Comparison of ENCODE assay signal across 11 cellular contexts in the genomic region with DNA sequence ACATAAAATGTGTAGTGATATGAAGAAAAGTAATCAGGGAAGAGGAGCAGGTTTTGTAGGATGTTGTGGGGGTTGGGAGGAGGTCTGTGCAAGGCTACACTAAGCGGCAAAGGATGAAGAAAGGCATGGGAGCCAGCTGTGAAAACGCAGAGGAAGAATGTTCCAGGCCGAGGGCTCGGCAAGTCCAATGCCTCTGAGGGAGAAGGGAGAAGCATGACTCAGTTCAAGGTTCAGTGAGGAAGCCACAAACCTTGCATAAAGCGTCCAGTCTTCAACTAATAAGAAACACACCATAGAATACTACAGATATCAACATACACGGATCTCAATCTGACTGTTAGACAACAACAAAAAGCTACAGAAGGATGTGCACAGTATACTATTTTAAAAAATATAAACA. TPM values are rescaled to one million over a fixed set of nuclear protein-coding genes. Genes with fewer than 3 reads are reported as not detected.
DNase-seq lines count a peak whose midpoint lies in the region; ATAC-seq and TF ChIP-seq lines count a peak whose summit lies in the region.
"Had no signal": no experiment of that assay in that cellular context is flagged by ENCODE, and none has a peak within 500 bp of the region (broad histone marks: within the 10 kb centered on the region; RNA-seq: fewer than 3 reads in every experiment).

No MANE protein-coding gene starts in this region.

- TF ChIP-seq CTCF in HFFc6 (IDR thresholded peaks at IDR 0.05) (no peak), astrocyte of the spinal cord (IDR thresholded peaks at IDR 0.05; ENCODE audit: low read depth, low read length) (no peak), right atrium auricular region (IDR thresholded peaks at IDR 0.05) (no peak), OCI-LY7 (conservative IDR thresholded peaks at IDR 0.05; ENCODE audit: low read length) (no peak)

- H3K27me3 Mint-ChIP-seq in HFFc6 (ENCODE audit: insufficient read depth): no peaks in the 10 kb centered on the region; the same call in 1 of the 2 replicates

- ATAC-seq in HG02642 (IDR thresholded peaks at IDR 0.05; ENCODE audit: poor library complexity, unreplicated experiment) (no peak), GM18909 (IDR thresholded peaks at IDR 0.05; ENCODE audit: poor library complexity, unreplicated experiment) (no peak)

- DNase-seq in HFFc6 (peak; percentile 45), astrocyte of the spinal cord (ENCODE audit: low read depth, low spot score) (peak; percentile 89), right atrium auricular region (ENCODE audit: low spot score) (peak; percentile 77), stromal cell of bone marrow (ENCODE audit: low read depth) (peak; percentile 56), OCI-LY7 (ENCODE audit: low spot score) (no peak), H7 (no peak)
- DNase-seq: activated CD8-positive, alpha-beta memory T cell treated with anti-CD3 and anti-CD28 coated beads for 24 hours; caudate nucleus; NCI-H226 had no signal

- H3K36me3 Mint-ChIP-seq in HFFc6 (ENCODE audit: low read depth): no peaks in the 10 kb centered on the region

- H3K27ac Mint-ChIP-seq in HFFc6: no peak overlapping the region

- no peaks in the 10 kb centered on the region for H3K9me2 ChIP-seq in OCI-LY7 (ENCODE audit: insufficient read depth, low read length)

- no peaks in the 10 kb centered on the region for H3K79me2 ChIP-seq in OCI-LY7 (ENCODE audit: insufficient read depth, low read depth, low read length)

- POLR2A ChIA-PET in OCI-LY7 (lab: Charles Lee): no interaction called here

- no peak overlapping the region for H3K4me2 ChIP-seq in OCI-LY7 (ENCODE audit: low read length)

- H3K4me3 ChIP-seq in astrocyte of the spinal cord (ENCODE audit: low read depth, low read length) (no peak overlapping the region), right atrium auricular region (no peak overlapping the region), OCI-LY7 (ENCODE audit: low read depth, low read length, poor library complexity, severe bottlenecking) (no peak overlapping the region), H7 (ENCODE audit: insufficient read depth, low read depth, low read length) (no peak overlapping the region)

- no peak overlapping the region for H2AFZ ChIP-seq in OCI-LY7 (ENCODE audit: low read length)

- H3K4me1 ChIP-seq in right atrium auricular region (no peaks in the 10 kb centered on the region), OCI-LY7 (ENCODE audit: insufficient read depth, low read length, poor library complexity, severe bottlenecking) (no peaks in the 10 kb centered on the region)

- H3K36me3 ChIP-seq in right atrium auricular region (no peaks in the 10 kb centered on the region), OCI-LY7 (ENCODE audit: insufficient read depth, low read length) (no peaks in the 10 kb centered on the region), H7 (replicated peaks; ENCODE audit: control insufficient read depth, insufficient read depth, low read length) (no peaks in the 10 kb centered on the region)

- BruUV-seq in OCI-LY7 (replicated peaks; lab: Mats Ljungman, UMichigan): no TSS peak

- H3K27ac ChIP-seq in right atrium auricular region: no peak overlapping the region
- no peak overlapping the region for H3K27ac ChIP-seq in OCI-LY7 (ENCODE audit: low read depth, low read length, poor library complexity, severe bottlenecking)

- no peaks in the 10 kb centered on the region; the same call in 1 of the 2 replicates for H3K4me1 Mint-ChIP-seq in HFFc6 (ENCODE audit: low read depth)

- H3K27me3 ChIP-seq in right atrium auricular region (no peaks in the 10 kb centered on the region), H7 (ENCODE audit: control insufficient read depth, insufficient read depth, low read length) (no peaks in the 10 kb centered on the region)

- no peak overlapping the region for H3K4me3 Mint-ChIP-seq in HFFc6

- CTCF ChIA-PET in OCI-LY7 (lab: Charles Lee; ENCODE audit: unreplicated experiment): no interaction called here

- H3K9me3 ChIP-seq in right atrium auricular region (no peaks in the 10 kb centered on the region), OCI-LY7 (ENCODE audit: low read length) (no peaks in the 10 kb centered on the region)

- intact Hi-C loops in OCI-LY7 (cut with micrococcal nuclease; ENCODE audit: unreplicated experiment): loop anchor here (10.0 kb wide), 1 partner anchor 57 kb away; no protein-coding TSS in a partner anchor

- H3K9me3 Mint-ChIP-seq in HFFc6: peaks cover 20% of the 10 kb centered on the region

- in situ Hi-C loops in astrocyte of the spinal cord (cut with HindIII; ENCODE audit: low sequenced_read_pairs): no loop called here

- no peaks in the 10 kb centered on the region for H4K20me1 ChIP-seq in OCI-LY7 (ENCODE audit: insufficient read depth, low read length)

RNA-seq across cellular contexts. Expression of gene EPB41L3, which starts 16.2 kb away (rescaled TPM):
- 10 to 100 TPM in 2 of 6 experiments, 1 to 10 TPM in 4; 1.3 to 17.0 (median 1.8) TPM for total RNA-seq in HFFc6 (2021; fragmentation: NEBNext Ultra II Directional; extraction: Animal tissue kit (Norgen Biotek cat#: 25700))
- total RNA-seq in right atrium auricular region (10 to 100 TPM; 12.6 to 22.5 TPM), OCI-LY7 (2022) (not detected in 2 replicates)
- total RNA-seq in OCI-LY7 (2014; rRNA removed; shearing (Covaris generic)): not detected in 2 replicates
- 44.2 and 50.2 TPM in 2 replicates for total RNA-seq in H7 (2014; rRNA removed; shearing (Covaris generic))

Comparison
In these comparisons a context has a peak if more than half of its experiments do, and no peak if none do; other contexts are left out.
1. DNase-seq: peak in HFFc6 (single experiment), astrocyte of the spinal cord (single experiment), right atrium auricular region (single experiment) and stromal cell of bone marrow (single experiment); none in OCI-LY7 (single experiment) and H7 (single experiment).